Comparison of ENCODE assay signal across 37 cellular contexts in genomic region chr14:35578135-35578534, GRCh38. TPM values are rescaled to one million over a fixed set of nuclear protein-coding genes. Genes with fewer than 3 reads are reported as not detected.
"Had no signal": no experiment of that assay in that cellular context is flagged by ENCODE, and none has a peak within 500 bp of the region (broad histone marks: within the 10 kb centered on the region; RNA-seq: fewer than 3 reads in every experiment).

No MANE protein-coding gene starts in this region.

- ATAC-seq: activated CD4-positive, CD25-positive, alpha-beta regulatory T cell treated with anti-CD3 and anti-CD28 coated beads, Interleukin-2, amount 50 U/mL, for 24 hours; activated CD8-positive, alpha-beta T cell treated with anti-CD3 and anti-CD28 coated beads for 36 hours; activated naive CD4-positive, alpha-beta T cell treated with anti-CD3 and anti-CD28 coated beads, Interleukin-2, amount 50 U/mL, for 72 hours; activated T-cell treated with anti-CD3 and anti-CD28 coated beads, Interleukin-2, amount 50 U/mL, for 4 hours; gastroesophageal sphincter; T-helper 17 cell had no signal

- FAIRE-seq: endometrium, endothelial cell of umbilical vein, TTC549 had no signal

- DNase-seq: activated B cell treated with CpG ODN at 0.5 μM for 24 hours; activated CD4-positive, alpha-beta T cell treated with anti-CD3 and anti-CD28 coated beads for 48 hours; activated CD4-positive, alpha-beta T cell treated with anti-CD3 and anti-CD28 coated beads, Interleukin-2, amount 50 U/mL, for 1 hour; activated CD4-positive, alpha-beta T cell treated with anti-CD3 and anti-CD28 coated beads, Interleukin-2, amount 50 U/mL, for 48 hours; activated CD8-positive, alpha-beta memory T cell treated with anti-CD3 and anti-CD28 coated beads for 24 hours; activated CD8-positive, alpha-beta T cell treated with anti-CD3 and anti-CD28 coated beads for 36 hours; activated gamma-delta T cell; activated naive CD4-positive, alpha-beta T cell; activated naive CD4-positive, alpha-beta T cell treated with anti-CD3 and anti-CD28 coated beads, Interleukin-2, amount 10 ng/mL, durations not matched to agents 7 days and 5 days; activated naive CD8-positive, alpha-beta T cell treated with anti-CD3 and anti-CD28 coated beads, Interleukin-2, amount 10 ng/mL, durations not matched to agents 7 days and 5 days; activated T-cell treated with anti-CD3 and anti-CD28 coated beads, Interleukin-2, amount 50 U/mL, for 4 hours; central memory CD4-positive, alpha-beta T cell; cerebellar nuclear complex; colonic mucosa; effector CD8-positive, alpha-beta T cell; esophagus squamous epithelium; foreskin melanocyte; heart right ventricle; T-helper 17 cell had no signal

- H3K4me2 ChIP-seq: hepatocyte had no signal

- H3K4me3 ChIP-seq: ascending aorta, breast epithelium, cardiac muscle cell, colonic mucosa, esophagus squamous epithelium, gastroesophageal sphincter, heart right ventricle, hepatocyte had no signal

- H2AFZ ChIP-seq: hepatocyte had no signal

- H3K36me3 ChIP-seq: breast epithelium, cardiac muscle cell, colonic mucosa had no signal

- H3K4me1 ChIP-seq: ascending aorta, breast epithelium, colonic mucosa, esophagus squamous epithelium, gastroesophageal sphincter had no signal

- H3K79me2 ChIP-seq: hepatocyte had no signal

- H3K27ac ChIP-seq: ascending aorta, breast epithelium, colonic mucosa, epithelial cell of prostate, esophagus squamous epithelium, gastroesophageal sphincter, heart right ventricle, hepatocyte, VCaP had no signal

- H3K27me3 ChIP-seq: ascending aorta, breast epithelium, cardiac muscle cell, colonic mucosa, esophagus squamous epithelium, gastroesophageal sphincter, heart right ventricle, hepatocyte had no signal

- H3K9me3 ChIP-seq: ascending aorta, breast epithelium, colonic mucosa, esophagus squamous epithelium, gastroesophageal sphincter, heart right ventricle had no signal

RNA-seq across cellular contexts. Expression of gene INSM2, which starts 44.2 kb away (rescaled TPM):
- total RNA-seq: activated B cell treated with CpG ODN at 0.5 μM for 24 hours; activated CD8-positive, alpha-beta T cell treated with anti-CD3 and anti-CD28 coated beads for 36 hours; activated naive CD8-positive, alpha-beta T cell treated with anti-CD3 and anti-CD28 coated beads, Interleukin-2, amount 10 ng/mL, durations not matched to agents 7 days and 5 days; activated T-cell treated with anti-CD3 and anti-CD28 coated beads, Interleukin-2, amount 50 U/mL, for 4 hours; activated T-helper 1 cell treated with anti-CD3 and anti-CD28 coated beads, Interleukin-12 subunit alpha, Interleukin-12 subunit beta, Interleukin-2, Interleukin-4 antibody, amounts not matched to agents 30 ng/mL and 10 ng/mL and 1 ng/mL, durations not matched to agents 14 hours and 24 hours and 36 hours; ascending aorta; breast epithelium; cardiac muscle cell; colonic mucosa; dermis microvascular lymphatic vessel endothelial cell; endothelial cell of umbilical vein; esophagus squamous epithelium; fibroblast of lung; fibroblast of villous mesenchyme; glomerular endothelial cell; heart right ventricle; hepatocyte; T-helper 17 cell had no signal
- polyA plus RNA-seq: cardiac muscle cell, endothelial cell of umbilical vein, esophagus, fibroblast of lung, heart right ventricle, hepatocyte had no signal
